ENCODE assay signal across 8 cellular contexts in the genomic region with DNA sequence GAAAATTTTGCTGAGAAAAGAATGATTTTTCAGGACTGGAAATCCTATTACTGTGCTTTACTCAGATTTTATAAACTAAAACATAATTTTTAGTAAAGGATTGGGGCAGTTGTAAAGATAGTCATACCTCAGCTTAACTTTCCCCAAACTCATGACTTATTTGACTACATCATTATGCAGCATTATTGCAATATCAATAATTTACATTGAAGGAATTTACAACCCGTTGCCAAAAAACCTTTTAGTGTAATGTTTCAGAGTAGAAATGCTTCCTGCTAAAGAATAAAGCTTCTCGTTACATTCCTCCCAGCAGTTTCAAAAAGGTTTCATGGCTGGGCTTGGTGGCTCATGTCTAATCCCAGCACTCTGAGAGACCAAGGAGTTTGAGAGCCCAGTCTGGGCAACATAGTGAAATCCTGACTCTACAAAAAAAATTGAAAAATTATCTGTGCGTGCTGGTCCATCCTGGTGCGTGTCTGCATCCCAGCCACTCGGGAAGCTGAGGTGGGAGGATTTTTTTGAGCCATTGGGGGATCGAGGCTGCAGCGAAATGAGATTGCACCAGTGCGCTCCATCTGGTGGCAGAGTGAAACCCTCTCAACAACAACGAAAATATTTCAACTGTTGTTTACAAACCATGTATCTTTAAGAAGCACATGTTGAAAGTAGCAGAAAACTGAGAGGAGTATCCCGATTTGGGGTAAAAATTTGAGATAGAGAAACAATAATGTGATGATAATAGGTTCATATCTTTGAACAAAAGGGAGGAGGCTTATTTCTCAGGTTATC. TPM values are rescaled to one million over a fixed set of nuclear protein-coding genes. Genes with fewer than 3 reads are reported as not detected.
A peak's percentile ranks its signal among the peaks of the same experiment; 100 is the strongest.
DNase-seq lines count a peak whose midpoint lies in the region; ATAC-seq lines count a peak whose summit lies in the region.

No MANE protein-coding gene starts in this region.

- no peak for ATAC-seq in activated naive CD8-positive, alpha-beta T cell treated with anti-CD3 and anti-CD28 coated beads, Interleukin-2, amount 10 ng/mL, durations not matched to agents 7 days and 5 days (ENCODE audit: low read depth)
- ATAC-seq in GM19324 (IDR thresholded peaks at IDR 0.05; ENCODE audit: low FRiP score, unreplicated experiment): no peak

- H3K4me1 ChIP-seq in iPS-15b (ENCODE audit: control insufficient read depth, insufficient read depth, low read length): peaks cover 12% of the 10 kb centered on the region

- peaks cover 3% of the 10 kb centered on the region for H3K36me3 ChIP-seq in iPS-15b (ENCODE audit: control insufficient read depth, insufficient read depth, low read length)

- no peaks in the 10 kb centered on the region for H3K27me3 Mint-ChIP-seq in activated naive CD8-positive, alpha-beta T cell treated with anti-CD3 and anti-CD28 coated beads, Interleukin-2, amount 10 ng/mL, durations not matched to agents 7 days and 5 days

- peaks cover 12% of the 10 kb centered on the region for H3K36me3 Mint-ChIP-seq in activated naive CD8-positive, alpha-beta T cell treated with anti-CD3 and anti-CD28 coated beads, Interleukin-2, amount 10 ng/mL, durations not matched to agents 7 days and 5 days

- DNase-seq in NCI-H748 (lab: John Stamatoyannopoulos, UW; ENCODE audit: unreplicated experiment): peak; percentile 17
- DNase-seq in NCI-H748 treated with DMSO at 0.1 percent for 48 hours (lab: John Stamatoyannopoulos, UW): no peak
- peak; percentile 67 for DNase-seq in NAMALWA (ENCODE audit: low spot score)
- DNase-seq in activated naive CD8-positive, alpha-beta T cell treated with anti-CD3 and anti-CD28 coated beads, Interleukin-2, amount 10 ng/mL, durations not matched to agents 7 days and 5 days: peak; percentile 40
- peak; percentile 17 for DNase-seq in stimulated activated CD8-positive, alpha-beta memory T cell treated with anti-CD3 and anti-CD28 coated beads, Interleukin-12 subunit alpha, Interleukin-12 subunit beta, amount 100 ng/mL, for 1 hour (ENCODE audit: low read depth)
- no peak for DNase-seq in activated gamma-delta T cell (lab: John Stamatoyannopoulos, UW)

- peak overlapping the region; percentile 84 for H3K4me3 ChIP-seq in iPS-15b (ENCODE audit: low read depth, low read length)

- POLR2A ChIA-PET in activated naive CD8-positive, alpha-beta T cell treated with anti-CD3 and anti-CD28 coated beads, Interleukin-2, amount 10 ng/mL, durations not matched to agents 7 days and 5 days (lab: Charles Lee): interaction anchor here (0.5 to 7.4 kb wide), 8 partner anchors 19 to 239 kb away, joined by 3 to 462 read pairs (median 4); a partner anchor contains a TSS

- H3K27ac Mint-ChIP-seq in activated naive CD8-positive, alpha-beta T cell treated with anti-CD3 and anti-CD28 coated beads, Interleukin-2, amount 10 ng/mL, durations not matched to agents 7 days and 5 days: peak overlapping the region; percentile 54

- no peaks in the 10 kb centered on the region for H3K27me3 ChIP-seq in iPS-15b (ENCODE audit: control insufficient read depth, insufficient read depth, low read length)

- no peaks in the 10 kb centered on the region for H3K9me3 Mint-ChIP-seq in activated naive CD8-positive, alpha-beta T cell treated with anti-CD3 and anti-CD28 coated beads, Interleukin-2, amount 10 ng/mL, durations not matched to agents 7 days and 5 days

- peak overlapping the region; percentile 93 for H3K4me3 Mint-ChIP-seq in activated naive CD8-positive, alpha-beta T cell treated with anti-CD3 and anti-CD28 coated beads, Interleukin-2, amount 10 ng/mL, durations not matched to agents 7 days and 5 days

- peaks cover 47% of the 10 kb centered on the region for H3K4me1 Mint-ChIP-seq in activated naive CD8-positive, alpha-beta T cell treated with anti-CD3 and anti-CD28 coated beads, Interleukin-2, amount 10 ng/mL, durations not matched to agents 7 days and 5 days

- no peaks in the 10 kb centered on the region for H3K9me3 ChIP-seq in iPS-15b (ENCODE audit: control insufficient read depth, insufficient read depth, low read length)

- H3K9ac ChIP-seq in iPS-15b (ENCODE audit: low read depth, low read length): peak overlapping the region; percentile 17

RNA-seq across cellular contexts. Expression of a gene that starts 4.4 kb away (rescaled TPM):
- total RNA-seq in activated naive CD8-positive, alpha-beta T cell treated with anti-CD3 and anti-CD28 coated beads, Interleukin-2, amount 10 ng/mL, durations not matched to agents 7 days and 5 days: 10 to 100 TPM; 60.0 to 61.2 TPM

Comparison
In these comparisons a context has a peak if more than half of its experiments do, and no peak if none do; other contexts are left out.
1. DNase-seq: peak in NCI-H748 (single experiment), NAMALWA (single experiment), activated naive CD8-positive, alpha-beta T cell treated with anti-CD3 and anti-CD28 coated beads, Interleukin-2, amount 10 ng/mL, durations not matched to agents 7 days and 5 days (single experiment) and stimulated activated CD8-positive, alpha-beta memory T cell treated with anti-CD3 and anti-CD28 coated beads, Interleukin-12 subunit alpha, Interleukin-12 subunit beta, amount 100 ng/mL, for 1 hour (single experiment); none in NCI-H748 treated with DMSO at 0.1 percent for 48 hours (single experiment) and activated gamma-delta T cell (single experiment).